ENCODE assay signal across 10 cellular contexts in the genomic region with DNA sequence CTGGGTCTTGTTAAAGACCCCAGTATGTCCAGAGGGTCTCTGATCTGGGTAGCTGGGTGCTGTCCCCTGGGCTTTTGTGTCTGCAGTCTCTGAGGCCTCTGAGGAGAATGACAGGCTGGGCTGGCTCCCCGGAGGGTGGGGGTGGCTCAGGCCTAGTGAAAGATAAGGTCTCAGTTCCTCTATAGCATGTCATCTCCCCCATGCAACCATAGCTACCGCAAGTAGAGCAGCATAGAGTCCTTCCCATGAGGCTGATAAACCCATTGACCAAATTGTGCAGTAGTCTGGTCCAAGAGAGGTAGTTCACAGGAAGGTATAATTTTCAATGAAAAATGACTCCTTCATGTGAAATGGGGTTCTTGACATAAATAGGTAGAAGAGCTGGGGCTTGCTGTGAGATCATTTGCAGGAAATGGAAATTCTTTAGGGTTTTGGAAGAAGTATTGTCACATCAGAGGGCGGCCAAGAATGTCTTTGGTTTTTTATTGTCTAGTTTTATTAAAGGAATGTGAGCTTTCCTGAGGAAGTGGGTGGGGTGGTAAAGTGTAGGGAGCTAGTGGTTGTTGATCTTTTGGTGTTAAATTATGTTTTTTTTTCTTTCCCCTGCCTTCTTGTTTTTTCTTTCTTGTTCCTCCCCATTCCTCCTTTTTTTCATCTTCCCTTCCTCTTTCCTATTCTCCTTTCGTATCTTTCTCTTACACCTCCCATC. TPM values are rescaled to one million over a fixed set of nuclear protein-coding genes. Genes with fewer than 3 reads are reported as not detected.
A peak's percentile ranks its signal among the peaks of the same experiment; 100 is the strongest.
DNase-seq lines count a peak whose midpoint lies in the region; ATAC-seq and TF ChIP-seq lines count a peak whose summit lies in the region.
"Had no signal": no experiment of that assay in that cellular context is flagged by ENCODE, and none has a peak within 500 bp of the region (broad histone marks: within the 10 kb centered on the region; RNA-seq: fewer than 3 reads in every experiment).

No MANE protein-coding gene starts in this region.

- TF ChIP-seq EP300 in gastroesophageal sphincter (IDR thresholded peaks at IDR 0.05) (no peak), suprapubic skin (IDR thresholded peaks at IDR 0.05) (no peak)

- H3K36me3 ChIP-seq in gastroesophageal sphincter (peaks cover 0 to 71% of the 10 kb centered on the region in 2 donors), suprapubic skin (peaks cover 52% of the 10 kb centered on the region), aorta (ENCODE audit: control insufficient read depth in 1 of 2, insufficient read depth in 2 of 2, low read length in 1 of 2) (peaks cover 3% of the 10 kb centered on the region in 2 donors)

- H3K4me3 ChIP-seq in gastroesophageal sphincter (no peak overlapping the region), suprapubic skin (no peak overlapping the region), aorta (ENCODE audit: low read length in 2 of 2) (no peak overlapping the region)

- no peak for TF ChIP-seq POLR2A in gastroesophageal sphincter (IDR thresholded peaks at IDR 0.05)
- no peak for TF ChIP-seq POLR2A in suprapubic skin (IDR thresholded peaks at IDR 0.05)

- 73 to 92% methylated on average over 2 of the region's 4 CpGs for WGBS in gastroesophageal sphincter (ENCODE audit: low coverage in 1 of 2), 2 donors
- WGBS in suprapubic skin: 70% methylated on average over 4 of the region's 4 CpGs
- WGBS in aorta, 2 donors: 66 to 68% methylated on average over 4 of the region's 4 CpGs

- H3K27me3 ChIP-seq in gastroesophageal sphincter: no peaks in the 10 kb centered on the region
- no peaks in the 10 kb centered on the region for H3K27me3 ChIP-seq in suprapubic skin
- H3K27me3 ChIP-seq in aorta (ENCODE audit: control insufficient read depth in 1 of 2, insufficient read depth in 2 of 2, low read length in 1 of 2): no peaks in the 10 kb centered on the region
- H3K27me3 ChIP-seq: neutrophil had no signal

- TF ChIP-seq CTCF in gastroesophageal sphincter (IDR thresholded peaks at IDR 0.05): no peak
- TF ChIP-seq CTCF in suprapubic skin (IDR thresholded peaks at IDR 0.05): no peak

- H3K27ac ChIP-seq in gastroesophageal sphincter: peak overlapping the region in 3 of 4 donors; percentile 50 to 63 (median 62)
- H3K27ac ChIP-seq in suprapubic skin: peak overlapping the region; percentile 28
- H3K27ac ChIP-seq in aorta (ENCODE audit: low read depth in 1 of 2, low read length in 2 of 2): no peak overlapping the region
- H3K27ac ChIP-seq: 22Rv1 had no signal

- H3K4me1 ChIP-seq in gastroesophageal sphincter (peaks cover 0 to 50% (median 17%) of the 10 kb centered on the region in 3 donors), suprapubic skin (peaks cover 60% of the 10 kb centered on the region), aorta (ENCODE audit: control insufficient read depth in 1 of 2, insufficient read depth in 2 of 2, low read length in 2 of 2) (peaks cover 0 to 3% of the 10 kb centered on the region in 2 donors)

- ATAC-seq in HG03060 (IDR thresholded peaks at IDR 0.05; ENCODE audit: low read depth, unreplicated experiment) (peak; percentile 48), gastroesophageal sphincter (no peak), aorta (ENCODE audit: low FRiP score) (no peak)

- intact Hi-C loops in aorta (cut with DNase I): no loop called here

- peak; percentile 12 for DNase-seq in NOMO-1 treated with DMSO at 0.1 percent for 48 hours (lab: John Stamatoyannopoulos, UW; ENCODE audit: unreplicated experiment)
- DNase-seq in NOMO-1 treated with dmso at 0.1 percent for 144 hours (lab: John Stamatoyannopoulos, UW; ENCODE audit: unreplicated experiment): no peak
- DNase-seq in activated CD4-positive, CD25-positive, alpha-beta regulatory T cell treated with anti-CD3 and anti-CD28 coated beads, Interleukin-2, amount 50 U/mL, for 72 hours: peak; percentile 47
- DNase-seq in suprapubic skin (ENCODE audit: low spot score in 2 of 2): no peak
- no peak for DNase-seq in aorta
- DNase-seq in NAMALWA (ENCODE audit: low spot score): no peak

- no peaks in the 10 kb centered on the region for H3K9me3 ChIP-seq in gastroesophageal sphincter
- no peaks in the 10 kb centered on the region for H3K9me3 ChIP-seq in suprapubic skin
- H3K9me3 ChIP-seq in aorta (ENCODE audit: control insufficient read depth, low read length): no peaks in the 10 kb centered on the region
- H3K9me3 ChIP-seq: neutrophil had no signal

RNA-seq across cellular contexts. Expression of a gene that starts 21.0 kb away (rescaled TPM):
- total RNA-seq in gastroesophageal sphincter (10 to 100 TPM; 10.4 to 18.2 (median 11.2) TPM), suprapubic skin (10 to 100 TPM in 2 of 4 donors, 1 to 10 TPM in 2; 8.8 to 18.1 (median 10.1) TPM), aorta (10 to 100 TPM; 13.7 to 21.1 TPM)
- polyA plus RNA-seq in aorta: 1 to 10 TPM; 4.0 to 8.3 TPM

RNA-seq across cellular contexts. Expression of a gene that starts 21.0 kb away (rescaled TPM):
- 10 to 100 TPM; 11.5 to 34.9 (median 27.4) TPM for total RNA-seq in gastroesophageal sphincter
- 100 to 1,000 TPM in 1 of 4 donors, 10 to 100 TPM in 3; 38.8 to 101 (median 69.9) TPM for total RNA-seq in suprapubic skin
- total RNA-seq in aorta: 10 to 100 TPM; 21.4 to 41.7 TPM
- 10 to 100 TPM; 11.0 to 99.2 TPM for polyA plus RNA-seq in aorta

RNA-seq across cellular contexts. Expression of a gene that starts 25.4 kb away (rescaled TPM):
- total RNA-seq in gastroesophageal sphincter (10 to 100 TPM; 19.1 to 51.5 (median 33.7) TPM), suprapubic skin (100 to 1,000 TPM in 1 of 4 donors, 10 to 100 TPM in 3; 31.5 to 167 (median 49.0) TPM), aorta (10 to 100 TPM; 47.0 to 52.4 TPM)
- polyA plus RNA-seq in aorta: 10 to 100 TPM in 1 of 2 donors, 1 to 10 TPM in 1; 2.4 to 12.8 TPM

RNA-seq across cellular contexts. Expression of a gene that starts 44.6 kb away (rescaled TPM):
- total RNA-seq in gastroesophageal sphincter: 10 to 100 TPM in 3 of 4 donors, 1 to 10 TPM in 1; 4.5 to 18.0 (median 11.7) TPM
- total RNA-seq in suprapubic skin: 10 to 100 TPM; 11.2 to 26.6 (median 23.6) TPM
- total RNA-seq in aorta: 10 to 100 TPM; 13.6 to 28.4 TPM
- polyA plus RNA-seq in aorta: 1 to 10 TPM; 7.2 to 7.5 TPM

RNA-seq across cellular contexts. Expression of a gene that starts 53.8 kb away (rescaled TPM):
- total RNA-seq in gastroesophageal sphincter (1 to 10 TPM in 1 of 4 donors, under 1 TPM in 1, not detected in 2; 0.13 to 2.9 TPM), suprapubic skin (100 to 1,000 TPM in 2 of 4 donors, 10 to 100 TPM in 2; 77.0 to 133 (median 99.7) TPM), aorta (under 1 TPM; 0.36 to 0.60 TPM)
- polyA plus RNA-seq in aorta: 1 to 10 TPM in 1 of 2 donors, under 1 TPM in 1; 0.03 to 2.3 TPM

Comparison
In these comparisons a context has a peak if more than half of its experiments do, and no peak if none do; other contexts are left out.
1. DNase-seq: peak in NOMO-1 treated with DMSO at 0.1 percent for 48 hours (single experiment) and activated CD4-positive, CD25-positive, alpha-beta regulatory T cell treated with anti-CD3 and anti-CD28 coated beads, Interleukin-2, amount 50 U/mL, for 72 hours (single experiment); none in NOMO-1 treated with dmso at 0.1 percent for 144 hours (single experiment), suprapubic skin (0 of 2), aorta (0 of 2) and NAMALWA (single experiment).
2. H3K27ac ChIP-seq: peak in gastroesophageal sphincter (3 of 4) and suprapubic skin (single experiment); none in aorta (0 of 2).